ENCODE assay signal across 16 cellular contexts in genomic region chr4:155960522-155960921, GRCh38. TPM values are rescaled to one million over a fixed set of nuclear protein-coding genes. Genes with fewer than 3 reads are reported as not detected.
DNase-seq lines count a peak whose midpoint lies in the region; TF ChIP-seq lines count a peak whose summit lies in the region.
"Had no signal": no experiment of that assay in that cellular context is flagged by ENCODE, and none has a peak within 500 bp of the region (broad histone marks: within the 10 kb centered on the region; RNA-seq: fewer than 3 reads in every experiment).

No MANE protein-coding gene starts in this region.

- WGBS in GM23248 (ENCODE audit: low coverage in 1 of 2, low lambda C conversion rate in 2 of 2, missing lambda C conversion rate in 2 of 2), 2 experiments = 14 to 20% methylated on average over 5 of the region's 5 CpGs

- no peaks in the 10 kb centered on the region for H3K9me2 ChIP-seq in GM23248 (ENCODE audit: insufficient read depth)

- DNase-seq in GM23248 = peak; percentile 85
- peak; percentile 96 for DNase-seq in fibroblast of mammary gland (ENCODE audit: low read depth)
- DNase-seq in putamen (ENCODE audit: low spot score) = peak; percentile 57
- no peak for DNase-seq in stimulated activated naive CD4-positive, alpha-beta T cell treated with Interleukin-2 at 50 U/mL for 16 hours (lab: John Stamatoyannopoulos, UW)
- no peak for DNase-seq in DMS79 treated with DMSO at 0.1 percent for 48 hours (lab: John Stamatoyannopoulos, UW)
- DNase-seq in NCI-H82 treated with DMSO at 0.1 percent for 48 hours (lab: John Stamatoyannopoulos, UW; ENCODE audit: unreplicated experiment) = no peak
- DNase-seq: activated CD4-positive, CD25-positive, alpha-beta regulatory T cell treated with anti-CD3 and anti-CD28 coated beads, Interleukin-2, amount 50 U/mL, for 72 hours; activated T-cell treated with anti-CD3 and anti-CD28 coated beads, Interleukin-2, amount 50 U/mL, for 24 hours; EL; kidney; NCI-H187 treated with DMSO at 0.1 percent for 48 hours; stimulated activated naive CD8-positive, alpha-beta T cell treated with anti-CD3 and anti-CD28 coated beads, Interleukin-15, Interleukin-2, amounts not matched to agents 100 U/mL and 50 U/mL, for 24 hours had no signal

- H3K4me2 ChIP-seq in GM23248 (ENCODE audit: unreplicated experiment) (peak overlapping the region; percentile 40), OCI-LY3 (ENCODE audit: low read length) (peak overlapping the region; percentile 38)
- H3K4me2 ChIP-seq: KMS-11 had no signal

- H3K27ac ChIP-seq in GM23248 (peak overlapping the region; percentile 24; the same call in 1 of the 2 replicates), OCI-LY3 (ENCODE audit: low read length) (no peak overlapping the region)
- H3K27ac ChIP-seq: C4-2B, KMS-11 had no signal

- no peaks in the 10 kb centered on the region for H3K9me3 ChIP-seq in GM23248 (ENCODE audit: low read depth)
- no peaks in the 10 kb centered on the region for H3K9me3 ChIP-seq in OCI-LY3 (ENCODE audit: insufficient read depth, low read length)

- H3K36me3 ChIP-seq in GM23248 (ENCODE audit: low read depth) = no peaks in the 10 kb centered on the region
- no peaks in the 10 kb centered on the region for H3K36me3 ChIP-seq in OCI-LY3 (replicated peaks; ENCODE audit: low read depth, low read length)

- H3F3A ChIP-seq in GM23248 (ENCODE audit: insufficient read depth) = no peaks in the 10 kb centered on the region

- H2AFZ ChIP-seq in GM23248 = no peak overlapping the region
- H2AFZ ChIP-seq in OCI-LY3 (ENCODE audit: low read depth, low read length) = peak overlapping the region; percentile 81

- no peaks in the 10 kb centered on the region for H4K20me1 ChIP-seq in GM23248 (ENCODE audit: insufficient read depth)
- H4K20me1 ChIP-seq in OCI-LY3 (ENCODE audit: insufficient read depth, low read length) = no peaks in the 10 kb centered on the region

- H3K4me3 ChIP-seq in GM23248 (peak overlapping the region; percentile 6; the same call in 1 of the 2 replicates), OCI-LY3 (ENCODE audit: low read length) (peak overlapping the region; percentile 17), fibroblast of mammary gland (ENCODE audit: control insufficient read depth, low read depth, low read length) (no peak overlapping the region)

- in situ Hi-C loops in GM23248 (cut with MboI) = loop anchor here (25.0 kb wide), 3 partner anchors 727 to 1177 kb away; partner anchors contain the start of gene PDGFC

- H3K79me2 ChIP-seq in GM23248 (ENCODE audit: insufficient read depth) = no peaks in the 10 kb centered on the region
- H3K79me2 ChIP-seq in OCI-LY3 (ENCODE audit: low read length) = no peaks in the 10 kb centered on the region

- H3K4me1 ChIP-seq in GM23248 (ENCODE audit: insufficient read depth) (0 out of 2 replicates have a peak, but pooled peaks cover 4% of the 10 kb centered on the region), OCI-LY3 (ENCODE audit: low read length) (peaks cover 8% of the 10 kb centered on the region; the same call in 1 of the 2 replicates)

- H3K27me3 ChIP-seq in GM23248 (replicated peaks; ENCODE audit: insufficient read depth) = no peaks in the 10 kb centered on the region
- H3K27me3 ChIP-seq in OCI-LY3 (ENCODE audit: low read depth, low read length) = no peaks in the 10 kb centered on the region

- H3K9ac ChIP-seq in GM23248 (peak overlapping the region; percentile 49), OCI-LY3 (ENCODE audit: low read length) (no peak overlapping the region)
- H3K9ac ChIP-seq: KMS-11 had no signal

- TF ChIP-seq CTCF in OCI-LY3 (IDR thresholded peaks at IDR 0.05; ENCODE audit: low read depth, low read length) (no peak), fibroblast of mammary gland (conservative IDR thresholded peaks at IDR 0.05; ENCODE audit: control insufficient read depth, insufficient read depth, low read depth, low read length) (no peak)

RNA-seq across cellular contexts. Expression of gene CTSO, which starts 6.9 kb away (rescaled TPM):
- total RNA-seq in GM23248 (2014; rRNA removed; shearing (Covaris generic)) = 11.2 and 15.2 TPM in 2 replicates
- 13.4 and 14.0 TPM in 2 replicates for polyA plus RNA-seq in GM23248 (2016; fragmentation: Nextera tagmentation; extraction: Ambion mirVana)

RNA-seq across cellular contexts. Expression of gene TDO2, which starts 57.0 kb away (rescaled TPM):
- total RNA-seq in GM23248 (2014; rRNA removed; shearing (Covaris generic)) = 0.25 TPM in 1 of 2 replicates, not detected in the other
- polyA plus RNA-seq in GM23248 (2016; fragmentation: Nextera tagmentation; extraction: Ambion mirVana) = not detected in 2 replicates
- total RNA-seq: dermis microvascular lymphatic vessel endothelial cell had no signal

Comparison
In these comparisons a context has a peak if more than half of its experiments do, and no peak if none do; other contexts are left out.
1. DNase-seq: peak in GM23248 (single experiment), fibroblast of mammary gland (single experiment) and putamen (single experiment); none in stimulated activated naive CD4-positive, alpha-beta T cell treated with Interleukin-2 at 50 U/mL for 16 hours (single experiment), DMS79 treated with DMSO at 0.1 percent for 48 hours (single experiment) and NCI-H82 treated with DMSO at 0.1 percent for 48 hours (single experiment).